ENCODE assay signal across 1 cellular context in genomic region chr2:21356857-21357255, GRCh38.
TF ChIP-seq lines count a peak whose summit lies in the region.

No MANE protein-coding gene starts in this region.

TF ChIP-seq in SK-N-SH, 30 proteins besides CTCF, POLR2A, EP300 and RAD21 (continued from another document):
- TF ChIP-seq IRF3 (IDR thresholded peaks at IDR 0.05; ENCODE audit: low read depth, low read length) (no peak), PBX3 (IDR thresholded peaks at IDR 0.05) (no peak), MAX (IDR thresholded peaks at IDR 0.05; ENCODE audit: low read depth) (no peak), TCF12 (IDR thresholded peaks at IDR 0.05) (no peak), SIN3A (IDR thresholded peaks at IDR 0.05; ENCODE audit: borderline replicate concordance, low read depth, low read length) (no peak), GATA2 (CRISPR knock-in tag; IDR thresholded peaks at IDR 0.05) (no peak), TAF1 (IDR thresholded peaks at IDR 0.05; ENCODE audit: borderline replicate concordance, low read depth, low read length) (no peak), TEAD4 (IDR thresholded peaks at IDR 0.05; ENCODE audit: borderline replicate concordance, insufficient read depth) (no peak), FOSL2 (IDR thresholded peaks at IDR 0.05; ENCODE audit: borderline replicate concordance, low read depth) (no peak), USF2 (IDR thresholded peaks at IDR 0.05; ENCODE audit: borderline replicate concordance, low read depth, low read length) (no peak), GABPA (IDR thresholded peaks at IDR 0.05; ENCODE audit: low read depth) (no peak), RXRA (IDR thresholded peaks at IDR 0.05; ENCODE audit: borderline replicate concordance, low read depth) (no peak)
